ENCODE assay signal across 13 cellular contexts in the genomic region with DNA sequence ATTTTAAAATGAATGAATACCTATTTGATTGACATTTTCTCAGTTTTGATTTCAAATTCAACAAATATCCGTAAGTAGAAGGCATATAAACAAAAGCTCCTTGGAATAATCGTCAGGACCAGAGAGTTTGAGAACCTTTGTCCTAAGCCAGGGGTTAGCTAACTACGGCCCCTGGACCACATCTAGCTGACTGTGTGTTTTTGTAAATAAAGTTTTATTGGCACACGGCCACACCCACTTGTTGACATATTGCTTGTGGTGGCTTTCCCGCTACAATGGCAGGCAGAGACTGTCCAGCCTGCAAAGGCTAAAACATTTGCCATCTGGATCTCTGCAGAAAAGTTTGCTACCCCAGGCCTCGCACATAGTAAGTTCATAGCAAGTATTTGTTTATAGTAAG.
A peak's percentile ranks its signal among the peaks of the same experiment; 100 is the strongest.
DNase-seq lines count a peak whose midpoint lies in the region; ATAC-seq, FAIRE-seq and TF ChIP-seq lines count a peak whose summit lies in the region.
"Had no signal": no experiment of that assay in that cellular context is flagged by ENCODE, and none has a peak within 500 bp of the region (broad histone marks: within the 10 kb centered on the region; RNA-seq: fewer than 3 reads in every experiment).

No MANE protein-coding gene starts in this region.

- peak overlapping the region; percentile 86 to 89 for H3K27ac Mint-ChIP-seq in T-cell

- H3K9me1 ChIP-seq in keratinocyte (ENCODE audit: control insufficient read depth, extremely low read depth, insufficient read depth, low read length), result no peaks in the 10 kb centered on the region

- TF ChIP-seq CTCF in keratinocyte (optimal IDR thresholded peaks at IDR 0.05 in 1 of 3, IDR thresholded peaks at IDR 0.05 in 1 of 3, conservative IDR thresholded peaks at IDR 0.05 in 1 of 3; ENCODE audit: extremely low read depth in 1 of 3, insufficient read depth in 2 of 3, low read length in 3 of 3) (no peak), upper lobe of right lung (IDR thresholded peaks at IDR 0.05) (no peak)

- H3K36me3 Mint-ChIP-seq in T-cell, result no peaks in the 10 kb centered on the region

- H3K27me3 ChIP-seq in keratinocyte (ENCODE audit: control insufficient read depth, extremely low read depth, insufficient read depth, low read length) (no peaks in the 10 kb centered on the region), upper lobe of right lung (no peaks in the 10 kb centered on the region)
- H3K27me3 ChIP-seq: SJCRH30 had no signal

- peaks cover 58 to 70% (median 58%) of the 10 kb centered on the region in 3 donors for H3K4me1 Mint-ChIP-seq in T-cell

- ATAC-seq in Right ventricle myocardium inferior, result no peak
- ATAC-seq in left ventricle myocardium superior, result no peak
- ATAC-seq in T-cell (replicated peaks in 1 of 4), result no peak
- no peak for ATAC-seq in upper lobe of right lung
- ATAC-seq in HG02642 (IDR thresholded peaks at IDR 0.05; ENCODE audit: poor library complexity, unreplicated experiment), result no peak

- no peak overlapping the region for H3K4me2 ChIP-seq in keratinocyte (ENCODE audit: control insufficient read depth, extremely low read depth, insufficient read depth, low read depth, low read length)

- H3K27ac ChIP-seq in keratinocyte (ENCODE audit: control insufficient read depth, insufficient read depth, low read length), result peak overlapping the region; percentile 36
- H3K27ac ChIP-seq in upper lobe of right lung, result peak overlapping the region; percentile 56
- H3K27ac ChIP-seq: SJCRH30 had no signal

- no peaks in the 10 kb centered on the region for H4K20me1 ChIP-seq in keratinocyte (ENCODE audit: control insufficient read depth, extremely low read depth, insufficient read depth, low read length)

- H3K9ac ChIP-seq in keratinocyte (ENCODE audit: control insufficient read depth, extremely low read depth, insufficient read depth, low read length), result no peak overlapping the region

- H3K4me1 ChIP-seq in keratinocyte (ENCODE audit: control insufficient read depth, extremely low read depth, insufficient read depth, low read length) (peaks cover 29% of the 10 kb centered on the region), upper lobe of right lung (peaks cover 50% of the 10 kb centered on the region)
- H3K4me1 ChIP-seq: SJCRH30 had no signal

- no peak overlapping the region for H2AFZ ChIP-seq in keratinocyte (ENCODE audit: control insufficient read depth, low read length)

- no peaks in the 10 kb centered on the region for H3K27me3 Mint-ChIP-seq in T-cell

- H3K9me3 ChIP-seq in keratinocyte (ENCODE audit: control insufficient read depth, low read depth, low read length) (no peaks in the 10 kb centered on the region), upper lobe of right lung (no peaks in the 10 kb centered on the region)
- H3K9me3 ChIP-seq: SJCRH30 had no signal

- H3K36me3 ChIP-seq in keratinocyte (ENCODE audit: control insufficient read depth in 2 of 2, extremely low read depth in 1 of 2, insufficient read depth in 2 of 2, low read length in 2 of 2) (no peaks in the 10 kb centered on the region), upper lobe of right lung (no peaks in the 10 kb centered on the region)
- H3K36me3 ChIP-seq: heart right ventricle, SJCRH30 had no signal

- peak overlapping the region; percentile 52 to 81 (median 58) for H3K4me3 Mint-ChIP-seq in T-cell
- H3K4me3 Mint-ChIP-seq: neural crest cell had no signal

- dilution Hi-C loops in keratinocyte (cut with MboI; ENCODE audit: extremely low pct_ligation_motif_present, low sequenced_read_pairs), result no loop called here

- no peaks in the 10 kb centered on the region for H3K79me2 ChIP-seq in keratinocyte (ENCODE audit: control insufficient read depth, insufficient read depth, low read length)

- H3K9me3 Mint-ChIP-seq in T-cell, result no peaks in the 10 kb centered on the region
- H3K9me3 Mint-ChIP-seq: neural crest cell had no signal

- DNase-seq in Right ventricle myocardium inferior (ENCODE audit: missing footprints), result peak; percentile 7
- DNase-seq in left ventricle myocardium superior, result no peak
- no peak for DNase-seq in T-cell
- DNase-seq in keratinocyte (ENCODE audit: low read depth, low spot score), result no peak
- no peak for DNase-seq in upper lobe of right lung
- no peak for DNase-seq in HuH-7 (ENCODE audit: low spot score)
- no peak for DNase-seq in ecto neural progenitor cell (ENCODE audit: low spot score)
- DNase-seq: cortex of kidney, NCI-H2029 treated with DMSO at 0.1 percent for 48 hours, SJCRH30 had no signal

- FAIRE-seq in keratinocyte (lab: Jason Lieb, UNC), result no peak

- POLR2A ChIA-PET in T-cell (lab: Charles Lee), result interaction anchor here (1.4 to 2.0 kb wide), 2 partner anchors 143 kb away, joined by 14 to 16 read pairs; partner anchors contain the start of gene GADD45B (in 2 of the 2)

- H3K4me3 ChIP-seq in keratinocyte (ENCODE audit: control insufficient read depth in 2 of 3, extremely low read depth in 1 of 3, insufficient read depth in 2 of 3, low read depth in 1 of 3, low read length in 3 of 3), result no peak overlapping the region
- H3K4me3 ChIP-seq in upper lobe of right lung, result no peak overlapping the region
- H3K4me3 ChIP-seq: SJCRH30 had no signal

- intact Hi-C loops in Right ventricle myocardium inferior (cut with DNase I) (loop anchor here (10.0 kb wide), 1 partner anchor 454 kb away; the partner anchor contains the start of gene DOT1L), left ventricle myocardium superior (cut with micrococcal nuclease) (loop anchor here (10.0 kb wide), 1 partner anchor 144 kb away; the partner anchor contains the start of gene GADD45B), upper lobe of right lung (cut with DNase I) (loop anchor here (10.0 kb wide), 1 partner anchor 144 kb away; the partner anchor contains the start of gene GADD45B)

- CTCF ChIA-PET in T-cell (lab: Charles Lee), result interaction anchor here (0.5 to 3.6 kb wide), 8 partner anchors 9 to 235 kb away, joined by 3 to 9 read pairs (median 4); partner anchors contain the start of gene GADD45B (in 1 of the 2)
